In the genomic region with DNA sequence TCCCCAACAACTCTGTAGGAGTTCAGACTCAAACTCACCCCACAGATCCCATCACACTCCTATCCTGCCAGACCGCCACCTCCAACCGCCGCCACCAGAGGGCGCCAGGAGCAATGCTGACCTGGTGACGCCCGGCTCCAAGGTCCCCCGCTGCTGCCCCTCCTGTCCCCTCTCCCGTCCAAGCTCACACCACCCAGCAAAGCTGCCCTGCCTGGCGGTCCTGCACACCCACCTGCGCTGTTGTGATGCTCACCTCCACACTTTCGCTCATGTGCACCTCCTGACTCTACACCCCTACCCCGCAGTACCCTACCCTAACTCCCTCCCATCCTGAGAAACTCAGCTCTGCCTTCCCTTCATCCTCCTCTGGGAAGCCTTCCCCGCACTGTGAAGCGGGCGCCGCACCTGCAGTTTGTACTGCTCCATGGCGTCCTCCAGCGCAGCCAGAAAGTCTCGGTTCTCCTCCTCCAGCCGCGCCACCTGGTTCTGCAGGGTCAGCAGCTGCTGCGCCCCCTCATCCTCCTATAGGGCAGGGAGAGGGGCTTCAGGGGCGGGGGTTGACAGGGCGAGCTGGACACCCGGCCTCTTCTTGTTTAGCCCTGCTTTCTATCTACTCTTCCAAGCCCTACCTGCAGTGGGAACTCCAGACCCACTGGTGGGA, we compare ENCODE assay signal across 1 cellular context.
TF ChIP-seq lines count a peak whose summit lies in the region.

No MANE protein-coding gene starts in this region.

TF ChIP-seq in SK-N-SH treated with all-trans-retinoic acid at 6 μM for 48 hours, 23 proteins besides CTCF, POLR2A, EP300 and RAD21 (continued from another document):
- TF ChIP-seq, protein P1, sequence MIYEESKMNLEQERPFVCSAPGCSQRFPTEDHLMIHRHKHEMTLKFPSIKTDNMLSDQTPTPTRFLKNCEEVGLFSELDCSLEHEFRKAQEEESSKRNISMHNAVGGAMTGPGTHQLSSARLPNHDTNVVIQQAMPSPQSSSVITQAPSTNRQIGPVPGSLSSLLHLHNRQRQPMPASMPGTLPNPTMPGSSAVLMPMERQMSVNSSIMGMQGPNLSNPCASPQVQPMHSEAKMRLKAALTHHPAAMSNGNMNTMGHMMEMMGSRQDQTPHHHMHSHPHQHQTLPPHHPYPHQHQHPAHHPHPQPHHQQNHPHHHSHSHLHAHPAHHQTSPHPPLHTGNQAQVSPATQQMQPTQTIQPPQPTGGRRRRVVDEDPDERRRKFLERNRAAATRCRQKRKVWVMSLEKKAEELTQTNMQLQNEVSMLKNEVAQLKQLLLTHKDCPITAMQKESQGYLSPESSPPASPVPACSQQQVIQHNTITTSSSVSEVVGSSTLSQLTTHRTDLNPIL (CRISPR knock-in tag; IDR thresholded peaks at IDR 0.05; ENCODE audit: low read depth) = no peak
- TF ChIP-seq ESRRG (CRISPR knock-in tag; IDR thresholded peaks at IDR 0.05) = no peak
- no peak for TF ChIP-seq RARB (CRISPR knock-in tag; IDR thresholded peaks at IDR 0.05)
- no peak for TF ChIP-seq TOX (CRISPR knock-in tag; IDR thresholded peaks at IDR 0.05; ENCODE audit: borderline replicate concordance)
- TF ChIP-seq ZNF565 (CRISPR knock-in tag; conservative IDR thresholded peaks at IDR 0.05; ENCODE audit: low read depth) = no peak
- no peak for TF ChIP-seq SNAI2 (CRISPR knock-in tag; IDR thresholded peaks at IDR 0.05)
TF ChIP-seq in SK-N-SH treated with all-trans-retinoic acid at 6 μM for 48 hours: peak in this region for 0.
